Comparison of ENCODE assay signal across 12 cellular contexts in genomic region chr6:83875843-83876242, GRCh38. TPM values are rescaled to one million over a fixed set of nuclear protein-coding genes. Genes with fewer than 3 reads are reported as not detected.
"Had no signal": no experiment of that assay in that cellular context is flagged by ENCODE, and none has a peak within 500 bp of the region (broad histone marks: within the 10 kb centered on the region; RNA-seq: fewer than 3 reads in every experiment).

No MANE protein-coding gene starts in this region.

- H3K36me3 ChIP-seq: HAP-1 had no signal

- H3K4me2 ChIP-seq: GM23338 had no signal

- H3K4me1 ChIP-seq: HAP-1 had no signal

- H3K4me3 ChIP-seq: GM23248, GM23338, HAP-1 had no signal

- H3K27ac ChIP-seq: GM23248 had no signal

- H3K9me3 ChIP-seq: HAP-1 had no signal

- ATAC-seq: GM23338, HCT116 had no signal

- DNase-seq: GM23248, GOT3, H7, H9, HCEC 1CT, HFFc6 had no signal

- H2AFZ ChIP-seq: GM23248, GM23338 had no signal

- FAIRE-seq: H1, H54 had no signal

- H3K9ac ChIP-seq: GM23248 had no signal

RNA-seq across cellular contexts. Expression of gene RIPPLY2, which starts 22.7 kb away (rescaled TPM):
- total RNA-seq: GM23248, H4, HFFc6 had no signal
- polyA plus RNA-seq: GM23248 had no signal
